In genomic region chr4:112515278-112516075, GRCh38 we compare ENCODE assay signal across 1 cellular context.
TF ChIP-seq lines count a peak whose summit lies in the region.

No MANE protein-coding gene starts in this region.

TF ChIP-seq in H1, 55 proteins besides CTCF, POLR2A, EP300 and RAD21 (continued from another document):
- peak; percentile 53; the same call in 1 of the 2 replicates for TF ChIP-seq E2F6 (IDR thresholded peaks at IDR 0.05)
- peak; percentile 59 for TF ChIP-seq KDM4A (IDR thresholded peaks at IDR 0.05; ENCODE audit: low read depth, low read length, severe bottlenecking)
- TF ChIP-seq RNF2 (IDR thresholded peaks at IDR 0.05; ENCODE audit: borderline replicate concordance, low read depth, low read length, missing control alignments, poor library complexity, severe bottlenecking): peak; percentile 60
